In genomic region chrX:150954951-150955350, GRCh38 we compare ENCODE assay signal across 22 cellular contexts.
"Had no signal": no experiment of that assay in that cellular context is flagged by ENCODE, and none has a peak within 500 bp of the region (broad histone marks: within the 10 kb centered on the region; RNA-seq: fewer than 3 reads in every experiment).

No MANE protein-coding gene starts in this region.

- H3K27ac ChIP-seq: HL-60, KMS-11, RWPE1 had no signal

- H3K4me2 ChIP-seq: KMS-11, SK-N-SH had no signal

- H3K9ac ChIP-seq: KMS-11, SK-N-SH had no signal

- DNase-seq: Kasumi-1, MM.1S, NCI-H1092 treated with DMSO at 0.1 percent for 48 hours, NCI-H1436, NCI-H1694, NCI-H187 treated with DMSO at 0.1 percent for 48 hours, NCI-H2029 treated with DMSO at 0.1 percent for 48 hours, NCI-H2107, NCI-H2227 treated with DMSO at 0.1 percent for 48 hours, NCI-H510A, NCI-H524 treated with DMSO at 0.1 percent for 48 hours, NCI-H69, NCI-H774, PC-3, SHP77, SK-N-SH, SW 1271 had no signal

- ATAC-seq: Panc1, PC-3 had no signal

- FAIRE-seq: HTR-8/SVneo had no signal

- H3K9me3 ChIP-seq: SK-N-SH had no signal
